In the genomic region with DNA sequence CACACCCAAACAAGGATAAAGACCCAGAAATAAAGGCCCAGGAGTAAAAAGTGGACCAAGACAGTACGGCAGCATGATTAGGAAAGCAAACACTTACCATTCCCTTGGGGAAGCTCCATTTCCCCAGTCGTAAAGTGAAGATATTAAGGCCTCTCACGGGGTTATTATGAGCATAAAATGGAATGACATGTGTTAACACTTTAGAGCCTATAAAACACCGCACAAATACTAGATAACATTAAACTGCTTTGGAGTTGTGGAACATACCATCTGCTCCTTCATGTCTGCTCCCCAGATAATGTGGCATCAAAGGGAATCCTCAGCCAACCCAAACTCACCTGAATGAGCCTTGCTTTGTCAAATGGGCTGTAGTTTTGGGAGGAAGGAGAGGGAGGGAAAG, we compare ENCODE assay signal across 25 cellular contexts. TPM values are rescaled to one million over a fixed set of nuclear protein-coding genes. Genes with fewer than 3 reads are reported as not detected.
"Had no signal": no experiment of that assay in that cellular context is flagged by ENCODE, and none has a peak within 500 bp of the region (broad histone marks: within the 10 kb centered on the region; RNA-seq: fewer than 3 reads in every experiment).

No MANE protein-coding gene starts in this region.

- H3K9me3 ChIP-seq: heart left ventricle, psoas muscle, right lobe of liver, suprapubic skin, thyroid gland, uterus had no signal

- H3K27ac Mint-ChIP-seq: naive thymus-derived CD4-positive, alpha-beta T cell; nephron progenitor cell; stimulated activated effector memory CD8-positive, alpha-beta T cell treated with anti-CD3 and anti-CD28 coated beads, Interleukin-12 subunit alpha, Interleukin-12 subunit beta, amount 100 ng/mL, for 72 hours; type B pancreatic cell had no signal

- DNase-seq: effector memory CD4-positive, alpha-beta T cell; heart left ventricle; hippocampal formation; mesendoderm; naive thymus-derived CD4-positive, alpha-beta T cell; nephron progenitor cell; psoas muscle; retina; right lobe of liver; stimulated activated CD4-positive, alpha-beta T cell treated with anti-CD3 and anti-CD28 coated beads, Interleukin-4, amount 100 ng/mL, for 1 hour; stimulated activated CD8-positive, alpha-beta memory T cell treated with anti-CD3 and anti-CD28 coated beads, Interleukin-4, amount 100 ng/mL, for 48 hours; stimulated activated naive CD8-positive, alpha-beta T cell treated with anti-CD3 and anti-CD28 coated beads, Interleukin-15, Interleukin-2, amounts not matched to agents 100 U/mL and 50 U/mL, for 24 hours; thyroid gland; uterus had no signal

- H2AFZ ChIP-seq: parathyroid adenoma had no signal

- H3K9me3 Mint-ChIP-seq: naive thymus-derived CD4-positive, alpha-beta T cell; nephron progenitor cell; stimulated activated effector memory CD8-positive, alpha-beta T cell treated with anti-CD3 and anti-CD28 coated beads, Interleukin-12 subunit alpha, Interleukin-12 subunit beta, amount 100 ng/mL, for 72 hours; type B pancreatic cell had no signal

- H3K36me3 ChIP-seq: heart left ventricle, right lobe of liver, suprapubic skin, thyroid gland, uterus had no signal

- H3K36me3 Mint-ChIP-seq: naive thymus-derived CD4-positive, alpha-beta T cell; stimulated activated effector memory CD8-positive, alpha-beta T cell treated with anti-CD3 and anti-CD28 coated beads, Interleukin-12 subunit alpha, Interleukin-12 subunit beta, amount 100 ng/mL, for 72 hours; type B pancreatic cell had no signal

- FAIRE-seq: endometrium, frontal cortex had no signal

- H3K27ac ChIP-seq: heart left ventricle, parathyroid adenoma, psoas muscle, right lobe of liver, suprapubic skin, thyroid gland, uterus had no signal

- H3K27me3 ChIP-seq: heart left ventricle, right lobe of liver, suprapubic skin, thyroid gland, uterus had no signal

- H3K4me3 ChIP-seq: heart left ventricle, psoas muscle, right lobe of liver, suprapubic skin, thyroid gland, uterus had no signal

- H3K27me3 Mint-ChIP-seq: type B pancreatic cell had no signal

- H3K4me1 ChIP-seq: heart left ventricle, parathyroid adenoma, psoas muscle, suprapubic skin, thyroid gland, uterus had no signal

- H3K9ac ChIP-seq: parathyroid adenoma had no signal

- ATAC-seq: esophagus mucosa; heart left ventricle; naive thymus-derived CD4-positive, alpha-beta T cell; psoas muscle; right lobe of liver; stimulated activated effector memory CD8-positive, alpha-beta T cell treated with anti-CD3 and anti-CD28 coated beads, Interleukin-12 subunit alpha, Interleukin-12 subunit beta, amount 100 ng/mL, for 72 hours; stimulated activated naive CD8-positive, alpha-beta T cell treated with anti-CD3 and anti-CD28 coated beads, Interleukin-15, Interleukin-2, amounts not matched to agents 100 U/mL and 50 U/mL, for 24 hours had no signal

- H3K79me2 ChIP-seq: parathyroid adenoma had no signal

- H3K4me3 Mint-ChIP-seq: naive thymus-derived CD4-positive, alpha-beta T cell; nephron progenitor cell; stimulated activated effector memory CD8-positive, alpha-beta T cell treated with anti-CD3 and anti-CD28 coated beads, Interleukin-12 subunit alpha, Interleukin-12 subunit beta, amount 100 ng/mL, for 72 hours; type B pancreatic cell had no signal

- H3K4me1 Mint-ChIP-seq: naive thymus-derived CD4-positive, alpha-beta T cell; stimulated activated effector memory CD8-positive, alpha-beta T cell treated with anti-CD3 and anti-CD28 coated beads, Interleukin-12 subunit alpha, Interleukin-12 subunit beta, amount 100 ng/mL, for 72 hours had no signal

RNA-seq across cellular contexts. Expression of a gene that starts 8.9 kb away (rescaled TPM):
- total RNA-seq: fibroblast of lung; frontal cortex; glomerular endothelial cell; kidney epithelial cell; lung microvascular endothelial cell; naive thymus-derived CD4-positive, alpha-beta T cell; psoas muscle; thyroid gland; uterus had no signal
- polyA plus RNA-seq: fibroblast of lung; naive thymus-derived CD4-positive, alpha-beta T cell; psoas muscle had no signal
